In the genomic region with DNA sequence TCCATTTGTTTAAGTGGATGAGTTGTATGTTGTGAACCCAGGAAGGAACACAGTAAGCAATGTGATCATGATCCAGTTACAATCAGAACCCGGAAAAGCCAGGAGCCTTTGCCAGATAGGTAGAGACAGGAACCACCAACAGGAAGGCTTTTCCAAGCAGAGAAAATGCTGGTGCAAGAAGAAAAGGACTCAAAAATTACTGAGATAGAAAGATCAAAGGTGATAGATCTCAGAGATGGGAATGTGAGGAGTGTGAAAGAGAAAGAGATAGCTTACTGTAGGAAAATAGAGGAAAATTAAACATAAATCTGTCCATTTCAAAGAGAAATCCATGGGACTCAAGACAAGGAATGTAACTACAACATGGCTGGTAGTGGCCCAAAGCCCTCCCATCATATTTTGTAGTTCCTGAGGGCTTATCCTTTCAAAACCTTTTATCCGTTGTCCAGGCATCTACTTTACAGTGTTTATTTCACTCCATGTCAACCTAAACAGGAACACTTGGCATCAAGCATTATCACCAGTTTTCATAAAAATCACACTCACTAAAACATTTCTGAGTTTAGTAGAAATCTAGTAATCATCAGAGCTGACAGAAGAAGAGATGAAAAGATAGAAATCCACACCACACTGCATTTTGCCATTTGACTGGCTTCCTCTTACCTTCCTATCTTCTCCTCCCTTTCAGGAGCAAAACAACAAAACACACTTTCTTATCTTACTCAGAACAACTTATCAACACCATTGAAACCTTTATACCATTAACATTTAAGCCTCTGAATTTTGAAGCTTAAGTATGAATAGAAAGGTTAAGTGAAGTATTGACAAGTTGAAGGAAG, we compare ENCODE assay signal across 1 cellular context.
TF ChIP-seq lines count a peak whose summit lies in the region.

No MANE protein-coding gene starts in this region.

TF ChIP-seq in H1, 55 proteins besides CTCF, POLR2A, EP300 and RAD21:
- TF ChIP-seq TBP (IDR thresholded peaks at IDR 0.05; ENCODE audit: low read depth, low read length) (no peak), SUZ12 (IDR thresholded peaks at IDR 0.05; ENCODE audit: low read length) (no peak), GABPA (IDR thresholded peaks at IDR 0.05; ENCODE audit: borderline replicate concordance, insufficient read depth, low read length) (no peak), CREB1 (IDR thresholded peaks at IDR 0.05) (no peak), CHD1 (IDR thresholded peaks at IDR 0.05; ENCODE audit: low read depth, low read length) (no peak), BCL11A (IDR thresholded peaks at IDR 0.05; ENCODE audit: low read depth in 2 of 2, low read length in 2 of 2) (no peak), ASH2L (IDR thresholded peaks at IDR 0.05; ENCODE audit: low read length) (no peak), SP1 (IDR thresholded peaks at IDR 0.05; ENCODE audit: low read depth, low read length) (no peak), HDAC6 (IDR thresholded peaks at IDR 0.05; ENCODE audit: low read depth, low read length) (no peak), MAFK (IDR thresholded peaks at IDR 0.05; ENCODE audit: low read depth, low read length) (no peak), BACH1 (IDR thresholded peaks at IDR 0.05; ENCODE audit: low read length) (no peak), E2F6 (IDR thresholded peaks at IDR 0.05) (no peak), KDM4A (IDR thresholded peaks at IDR 0.05; ENCODE audit: low read depth, low read length, severe bottlenecking) (no peak)
- TF ChIP-seq, protein P1, sequence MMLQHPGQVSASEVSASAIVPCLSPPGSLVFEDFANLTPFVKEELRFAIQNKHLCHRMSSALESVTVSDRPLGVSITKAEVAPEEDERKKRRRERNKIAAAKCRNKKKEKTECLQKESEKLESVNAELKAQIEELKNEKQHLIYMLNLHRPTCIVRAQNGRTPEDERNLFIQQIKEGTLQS (IDR thresholded peaks at IDR 0.05; ENCODE audit: insufficient read depth, low read depth, low read length) = no peak
